Comparison of ENCODE assay signal across 8 cellular contexts in genomic region chrX:107674480-107675364, GRCh38.
DNase-seq lines count a peak whose midpoint lies in the region; ATAC-seq lines count a peak whose summit lies in the region.

No MANE protein-coding gene starts in this region.

- DNase-seq in activated T-cell treated with anti-CD3 and anti-CD28 coated beads for 1 hour (ENCODE audit: low read depth) (peak; percentile 9), activated T-cell treated with anti-CD3 and anti-CD28 coated beads for 4 hours (no peak), T follicular helper cell (ENCODE audit: low read depth) (peak; percentile 44), NCI-H774 (lab: John Stamatoyannopoulos, UW) (no peak), NCI-H1436 treated with DMSO at 0.1 percent for 48 hours (lab: John Stamatoyannopoulos, UW) (no peak)
- DNase-seq in central memory CD8-positive, alpha-beta T cell (ENCODE audit: low spot score in 2 of 2), result no peak

- H3K9me3 Mint-ChIP-seq in central memory CD8-positive, alpha-beta T cell, result no peaks in the 10 kb centered on the region

- no peaks in the 10 kb centered on the region for H3K27me3 Mint-ChIP-seq in central memory CD8-positive, alpha-beta T cell

- no peaks in the 10 kb centered on the region for H3K9me3 ChIP-seq in muscle layer of duodenum (ENCODE audit: control insufficient read depth in 1 of 2, low read length in 2 of 2)

- H3K4me3 Mint-ChIP-seq in central memory CD8-positive, alpha-beta T cell, result peak overlapping the region; percentile 76

- peak overlapping the region; percentile 99 for H3K27ac Mint-ChIP-seq in central memory CD8-positive, alpha-beta T cell (ENCODE audit: low read depth)

- peaks cover 28% of the 10 kb centered on the region for H3K36me3 Mint-ChIP-seq in central memory CD8-positive, alpha-beta T cell (ENCODE audit: insufficient read depth)

- peaks cover 4 to 11% of the 10 kb centered on the region in 2 donors for H3K4me1 ChIP-seq in muscle layer of duodenum (ENCODE audit: control insufficient read depth in 1 of 2, insufficient read depth in 2 of 2, low read length in 2 of 2)

- H3K4me3 ChIP-seq in muscle layer of duodenum (ENCODE audit: low read depth in 1 of 2, low read length in 2 of 2), result peak overlapping the region; percentile 60 to 76

- peak overlapping the region; percentile 96 for H3K27ac ChIP-seq in muscle layer of duodenum (ENCODE audit: low read length)

- H3K27me3 ChIP-seq in muscle layer of duodenum (ENCODE audit: low read depth, low read length), result no peaks in the 10 kb centered on the region

- H3K36me3 ChIP-seq in muscle layer of duodenum (ENCODE audit: control insufficient read depth in 1 of 2, insufficient read depth in 2 of 2, low read length in 2 of 2), result peaks cover 0 to 10% of the 10 kb centered on the region in 2 donors

- ATAC-seq in HG03159 (IDR thresholded peaks at IDR 0.05; ENCODE audit: unreplicated experiment), result peak; percentile 10
- peak; percentile 15 for ATAC-seq in central memory CD8-positive, alpha-beta T cell (replicated peaks; ENCODE audit: extremely low read depth, poor library complexity, severe bottlenecking)

- peaks cover 49% of the 10 kb centered on the region for H3K4me1 Mint-ChIP-seq in central memory CD8-positive, alpha-beta T cell

Comparison
In these comparisons a context has a peak if more than half of its experiments do, and no peak if none do; other contexts are left out.
1. DNase-seq: peak in activated T-cell treated with anti-CD3 and anti-CD28 coated beads for 1 hour (single experiment) and T follicular helper cell (single experiment); none in activated T-cell treated with anti-CD3 and anti-CD28 coated beads for 4 hours (single experiment), central memory CD8-positive, alpha-beta T cell (0 of 2), NCI-H774 (single experiment) and NCI-H1436 treated with DMSO at 0.1 percent for 48 hours (single experiment).